ENCODE assay signal across 8 cellular contexts in the genomic region with DNA sequence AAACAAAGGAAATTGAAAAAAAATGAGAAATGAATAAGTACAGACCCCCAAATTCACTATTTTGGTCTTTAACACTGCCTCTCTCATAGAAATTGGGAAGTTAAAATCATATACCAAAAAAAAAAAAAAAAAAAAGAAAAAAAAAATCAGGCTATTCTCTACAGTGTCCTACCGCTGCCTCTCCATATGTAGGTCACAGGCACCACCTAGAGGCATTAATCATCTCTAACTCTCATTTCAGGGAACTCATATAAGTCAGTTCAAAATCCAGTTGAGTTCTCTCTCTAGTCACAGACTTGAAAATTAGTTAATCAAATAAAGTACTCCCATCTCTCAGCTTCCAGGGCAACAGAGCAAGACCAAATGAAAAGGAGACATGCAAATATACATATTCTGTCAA. TPM values are rescaled to one million over a fixed set of nuclear protein-coding genes. Genes with fewer than 3 reads are reported as not detected.
DNase-seq lines count a peak whose midpoint lies in the region; ATAC-seq, FAIRE-seq and TF ChIP-seq lines count a peak whose summit lies in the region.

No MANE protein-coding gene starts in this region.

- no peaks in the 10 kb centered on the region for H3K4me1 ChIP-seq in lower lobe of right lung
- no peaks in the 10 kb centered on the region for H3K4me1 ChIP-seq in kidney (ENCODE audit: control insufficient read depth in 1 of 2, insufficient read depth in 1 of 2, low read depth in 1 of 2, low read length in 2 of 2)

- H3K36me3 Mint-ChIP-seq in activated naive CD4-positive, alpha-beta T cell treated with anti-CD3 and anti-CD28 coated beads for 36 hours (ENCODE audit: low read depth): no peaks in the 10 kb centered on the region
- no peaks in the 10 kb centered on the region for H3K36me3 Mint-ChIP-seq in activated T-helper 1 cell treated with anti-CD3 and anti-CD28 coated beads, Interleukin-12 subunit alpha, Interleukin-12 subunit beta, Interleukin-2, Interleukin-4 antibody, amounts not matched to agents 30 ng/mL and 10 ng/mL and 1 ng/mL, durations not matched to agents 14 hours and 24 hours and 36 hours (ENCODE audit: low read depth)

- H3K4me1 Mint-ChIP-seq in activated naive CD4-positive, alpha-beta T cell treated with anti-CD3 and anti-CD28 coated beads for 36 hours (ENCODE audit: low read depth): peaks cover 4% of the 10 kb centered on the region
- H3K4me1 Mint-ChIP-seq in activated T-helper 1 cell treated with anti-CD3 and anti-CD28 coated beads, Interleukin-12 subunit alpha, Interleukin-12 subunit beta, Interleukin-2, Interleukin-4 antibody, amounts not matched to agents 30 ng/mL and 10 ng/mL and 1 ng/mL, durations not matched to agents 14 hours and 24 hours and 36 hours (ENCODE audit: low read depth): no peaks in the 10 kb centered on the region

- no peak for FAIRE-seq in kidney (lab: Jason Lieb, UNC)

- H3K27ac ChIP-seq in lower lobe of right lung (no peak overlapping the region), kidney (ENCODE audit: low read depth in 2 of 2, low read length in 2 of 2) (no peak overlapping the region)

- ATAC-seq in HG03039 (IDR thresholded peaks at IDR 0.05; ENCODE audit: unreplicated experiment): peak; percentile 58
- ATAC-seq in lower lobe of right lung: no peak

- H3K9me3 ChIP-seq in lower lobe of right lung (no peaks in the 10 kb centered on the region), kidney (ENCODE audit: control insufficient read depth in 1 of 2, low read length in 2 of 2) (no peaks in the 10 kb centered on the region)

- peak; percentile 25 for DNase-seq in activated naive CD4-positive, alpha-beta T cell treated with anti-CD3 and anti-CD28 coated beads for 36 hours
- DNase-seq in activated naive CD4-positive, alpha-beta T cell treated with anti-CD3 and anti-CD28 coated beads, Interleukin-2, amount 50 U/mL, for 16 hours: no peak
- DNase-seq in RPMI8226 (peak; percentile 41), foreskin melanocyte (peak; percentile 19), lower lobe of right lung (no peak), kidney (no peak)
- DNase-seq in activated T-helper 1 cell treated with anti-CD3 and anti-CD28 coated beads, Interleukin-12 subunit alpha, Interleukin-12 subunit beta, Interleukin-2, Interleukin-4 antibody, amounts not matched to agents 30 ng/mL and 10 ng/mL and 1 ng/mL, durations not matched to agents 14 hours and 24 hours and 36 hours (ENCODE audit: low spot score): no peak

- H3K4me3 ChIP-seq in lower lobe of right lung (no peak overlapping the region), kidney (ENCODE audit: low read length in 2 of 2) (no peak overlapping the region)

- no peaks in the 10 kb centered on the region for H3K9me3 Mint-ChIP-seq in activated naive CD4-positive, alpha-beta T cell treated with anti-CD3 and anti-CD28 coated beads for 36 hours
- H3K9me3 Mint-ChIP-seq in activated T-helper 1 cell treated with anti-CD3 and anti-CD28 coated beads, Interleukin-12 subunit alpha, Interleukin-12 subunit beta, Interleukin-2, Interleukin-4 antibody, amounts not matched to agents 30 ng/mL and 10 ng/mL and 1 ng/mL, durations not matched to agents 14 hours and 24 hours and 36 hours: no peaks in the 10 kb centered on the region

- H3K27me3 ChIP-seq in lower lobe of right lung (ENCODE audit: low read depth): no peaks in the 10 kb centered on the region

- intact Hi-C loops in activated naive CD4-positive, alpha-beta T cell treated with anti-CD3 and anti-CD28 coated beads for 36 hours (cut with micrococcal nuclease): loop anchor here (1.0 kb wide), 2 partner anchors 236 to 516 kb away; no protein-coding TSS in a partner anchor
- intact Hi-C loops in activated T-helper 1 cell treated with anti-CD3 and anti-CD28 coated beads, Interleukin-12 subunit alpha, Interleukin-12 subunit beta, Interleukin-2, Interleukin-4 antibody, amounts not matched to agents 30 ng/mL and 10 ng/mL and 1 ng/mL, durations not matched to agents 14 hours and 24 hours and 36 hours (cut with micrococcal nuclease): no loop called here
- intact Hi-C loops in lower lobe of right lung (cut with DNase I): no loop called here
- intact Hi-C loops in kidney (cut with DNase I): no loop called here

- H3K27ac Mint-ChIP-seq in activated naive CD4-positive, alpha-beta T cell treated with anti-CD3 and anti-CD28 coated beads for 36 hours: no peak overlapping the region
- no peak overlapping the region for H3K27ac Mint-ChIP-seq in activated T-helper 1 cell treated with anti-CD3 and anti-CD28 coated beads, Interleukin-12 subunit alpha, Interleukin-12 subunit beta, Interleukin-2, Interleukin-4 antibody, amounts not matched to agents 30 ng/mL and 10 ng/mL and 1 ng/mL, durations not matched to agents 14 hours and 24 hours and 36 hours

- TF ChIP-seq CTCF in lower lobe of right lung (IDR thresholded peaks at IDR 0.05): no peak
- no peak for TF ChIP-seq CTCF in kidney (IDR thresholded peaks at IDR 0.05; ENCODE audit: borderline replicate concordance, extremely low read depth, insufficient read depth)

- CTCF ChIA-PET in activated naive CD4-positive, alpha-beta T cell treated with anti-CD3 and anti-CD28 coated beads for 36 hours (lab: Charles Lee): interaction anchor here (0.7 to 2.0 kb wide), 5 partner anchors 232 to 695 kb away, joined by 3 to 5 read pairs (median 4); no protein-coding TSS in a partner anchor

- H3K9ac ChIP-seq in kidney (ENCODE audit: low read length in 2 of 2): no peak overlapping the region

- H3K27me3 Mint-ChIP-seq in activated naive CD4-positive, alpha-beta T cell treated with anti-CD3 and anti-CD28 coated beads for 36 hours (ENCODE audit: low read depth): peaks cover 2% of the 10 kb centered on the region
- H3K27me3 Mint-ChIP-seq in activated T-helper 1 cell treated with anti-CD3 and anti-CD28 coated beads, Interleukin-12 subunit alpha, Interleukin-12 subunit beta, Interleukin-2, Interleukin-4 antibody, amounts not matched to agents 30 ng/mL and 10 ng/mL and 1 ng/mL, durations not matched to agents 14 hours and 24 hours and 36 hours (ENCODE audit: insufficient read depth): peaks cover 7% of the 10 kb centered on the region

- H3K4me3 Mint-ChIP-seq in activated naive CD4-positive, alpha-beta T cell treated with anti-CD3 and anti-CD28 coated beads for 36 hours: no peak overlapping the region
- H3K4me3 Mint-ChIP-seq in activated T-helper 1 cell treated with anti-CD3 and anti-CD28 coated beads, Interleukin-12 subunit alpha, Interleukin-12 subunit beta, Interleukin-2, Interleukin-4 antibody, amounts not matched to agents 30 ng/mL and 10 ng/mL and 1 ng/mL, durations not matched to agents 14 hours and 24 hours and 36 hours: no peak overlapping the region

- H3K36me3 ChIP-seq in lower lobe of right lung (no peaks in the 10 kb centered on the region), kidney (ENCODE audit: control insufficient read depth in 1 of 2, insufficient read depth in 2 of 2, low read length in 2 of 2) (no peaks in the 10 kb centered on the region)

RNA-seq across cellular contexts. Expression of a gene that starts 47.9 kb away (rescaled TPM):
- total RNA-seq in activated naive CD4-positive, alpha-beta T cell treated with anti-CD3 and anti-CD28 coated beads for 36 hours: 10 to 100 TPM; 20.9 to 21.1 TPM
- total RNA-seq in activated T-helper 1 cell treated with anti-CD3 and anti-CD28 coated beads, Interleukin-12 subunit alpha, Interleukin-12 subunit beta, Interleukin-2, Interleukin-4 antibody, amounts not matched to agents 30 ng/mL and 10 ng/mL and 1 ng/mL, durations not matched to agents 14 hours and 24 hours and 36 hours: 19.9 and 22.2 TPM in 2 replicates
- total RNA-seq in lower lobe of right lung (11.8 TPM), kidney (15.8 TPM)
- polyA plus RNA-seq in kidney (ENCODE audit: insufficient read depth, low read depth, low replicate concordance): 12.5 TPM

Comparison
In these comparisons a context has a peak if more than half of its experiments do, and no peak if none do; other contexts are left out.
1. DNase-seq: peak in activated naive CD4-positive, alpha-beta T cell treated with anti-CD3 and anti-CD28 coated beads for 36 hours (single experiment), RPMI8226 (single experiment) and foreskin melanocyte (single experiment); none in activated naive CD4-positive, alpha-beta T cell treated with anti-CD3 and anti-CD28 coated beads, Interleukin-2, amount 50 U/mL, for 16 hours (single experiment), activated T-helper 1 cell treated with anti-CD3 and anti-CD28 coated beads, Interleukin-12 subunit alpha, Interleukin-12 subunit beta, Interleukin-2, Interleukin-4 antibody, amounts not matched to agents 30 ng/mL and 10 ng/mL and 1 ng/mL, durations not matched to agents 14 hours and 24 hours and 36 hours (single experiment), lower lobe of right lung (single experiment) and kidney (single experiment).